In genomic region chr9:109793196-109793595, GRCh38 we compare ENCODE assay signal across 12 cellular contexts. TPM values are rescaled to one million over a fixed set of nuclear protein-coding genes. Genes with fewer than 3 reads are reported as not detected.
DNase-seq lines count a peak whose midpoint lies in the region; ATAC-seq and TF ChIP-seq lines count a peak whose summit lies in the region.
"Had no signal": no experiment of that assay in that cellular context is flagged by ENCODE, and none has a peak within 500 bp of the region (broad histone marks: within the 10 kb centered on the region; RNA-seq: fewer than 3 reads in every experiment).

No MANE protein-coding gene starts in this region.

- H3K36me3 ChIP-seq in liver (ENCODE audit: control insufficient read depth in 4 of 4, insufficient read depth in 3 of 4, low read depth in 1 of 4, low read length in 3 of 4), result no peaks in the 10 kb centered on the region
- no peaks in the 10 kb centered on the region for H3K36me3 ChIP-seq in uterus
- H3K36me3 ChIP-seq in HAP-1 (replicated peaks), result no peaks in the 10 kb centered on the region

- H3K4me1 ChIP-seq in liver (ENCODE audit: control insufficient read depth in 4 of 4, insufficient read depth in 4 of 4, low read length in 3 of 4) (peaks cover 21 to 91% (median 71%) of the 10 kb centered on the region in 4 donors), uterus (peaks cover 0 to 3% of the 10 kb centered on the region in 2 donors), HAP-1 (no peaks in the 10 kb centered on the region)

- POLR2A ChIA-PET in CD4-positive, alpha-beta T cell (lab: Charles Lee), result no interaction called here

- H3K27ac Mint-ChIP-seq in CD4-positive, alpha-beta T cell, result no peak overlapping the region
- H3K27ac Mint-ChIP-seq: T-helper 1 cell treated with Interleukin-12 subunit alpha and Interleukin-12 subunit beta and Interleukin-4 antibody, amounts not matched to agents 30 μg/mL and 1 μg/mL, for 36 hours had no signal

- H3K27ac ChIP-seq in liver (ENCODE audit: low read depth in 1 of 2, low read length in 2 of 2), result peak overlapping the region; percentile 92 to 93
- peak overlapping the region; percentile 72 to 91 for H3K27ac ChIP-seq in uterus
- no peak overlapping the region for H3K27ac ChIP-seq in CD4-positive, alpha-beta T cell (ENCODE audit: low read depth, low read length)
- H3K27ac ChIP-seq: 22Rv1 had no signal

- no peaks in the 10 kb centered on the region for H3K27me3 ChIP-seq in liver (ENCODE audit: control insufficient read depth in 4 of 4, insufficient read depth in 4 of 4, low read length in 3 of 4)
- H3K27me3 ChIP-seq in uterus, result no peaks in the 10 kb centered on the region
- H3K27me3 ChIP-seq in CD4-positive, alpha-beta T cell (ENCODE audit: control insufficient read depth, insufficient read depth, low read length), result no peaks in the 10 kb centered on the region
- no peaks in the 10 kb centered on the region for H3K27me3 ChIP-seq in HAP-1 (ENCODE audit: low read depth)

- DNase-seq in DMS53 (lab: John Stamatoyannopoulos, UW), result peak; percentile 16
- DNase-seq in DMS53 treated with DMSO at 0.1 percent for 48 hours (lab: John Stamatoyannopoulos, UW; ENCODE audit: unreplicated experiment), result no peak
- DNase-seq in brain pericyte (ENCODE audit: low read depth, low spot score), result peak; percentile 79
- peak in 1 of 2 donors; percentile 64 for DNase-seq in uterus
- DNase-seq in CD4-positive, alpha-beta T cell, result no peak
- DNase-seq in HAP-1 (ENCODE audit: low spot score in 2 of 2), result no peak
- DNase-seq: activated T-cell treated with anti-CD3 and anti-CD28 coated beads, Interleukin-2, amount 50 U/mL, for 4 hours; NCI-H2227 treated with DMSO at 0.1 percent for 48 hours had no signal

- H3K4me1 Mint-ChIP-seq in CD4-positive, alpha-beta T cell (ENCODE audit: low read depth), result no peaks in the 10 kb centered on the region

- H3K9me3 ChIP-seq in liver (ENCODE audit: control insufficient read depth in 4 of 4, low read length in 3 of 4) (no peaks in the 10 kb centered on the region), uterus (no peaks in the 10 kb centered on the region), HAP-1 (no peaks in the 10 kb centered on the region)
- no peaks in the 10 kb centered on the region for H3K9me3 ChIP-seq in CD4-positive, alpha-beta T cell (ENCODE audit: control insufficient read depth, low read length)

- no peaks in the 10 kb centered on the region for H3K9me3 Mint-ChIP-seq in CD4-positive, alpha-beta T cell
- H3K9me3 Mint-ChIP-seq: activated T-cell treated with anti-CD3 and anti-CD28 coated beads, Interleukin-2, amount 50 U/mL, for 4 hours; T-helper 1 cell treated with Interleukin-12 subunit alpha and Interleukin-12 subunit beta and Interleukin-4 antibody, amounts not matched to agents 30 μg/mL and 1 μg/mL, for 36 hours had no signal

- H3K27me3 Mint-ChIP-seq in CD4-positive, alpha-beta T cell, result peaks cover 13% of the 10 kb centered on the region

- no peak for ATAC-seq in CD4-positive, alpha-beta T cell (ENCODE audit: poor library complexity)
- ATAC-seq in HG03469 (IDR thresholded peaks at IDR 0.05; ENCODE audit: unreplicated experiment), result no peak
- ATAC-seq: activated T-cell treated with anti-CD3 and anti-CD28 coated beads, Interleukin-2, amount 50 U/mL, for 4 hours had no signal

- no peak for TF ChIP-seq CTCF in liver (IDR thresholded peaks at IDR 0.05; ENCODE audit: low read depth, low read length, missing input control)
- TF ChIP-seq CTCF in uterus (IDR thresholded peaks at IDR 0.05), result no peak
- TF ChIP-seq CTCF in CD4-positive, alpha-beta T cell (IDR thresholded peaks at IDR 0.05), result no peak

- no peak overlapping the region for H3K4me3 Mint-ChIP-seq in CD4-positive, alpha-beta T cell
- H3K4me3 Mint-ChIP-seq: activated T-cell treated with anti-CD3 and anti-CD28 coated beads, Interleukin-2, amount 50 U/mL, for 4 hours; T-helper 1 cell treated with Interleukin-12 subunit alpha and Interleukin-12 subunit beta and Interleukin-4 antibody, amounts not matched to agents 30 μg/mL and 1 μg/mL, for 36 hours had no signal

- in situ Hi-C loops in HAP-1 (cut with MboI; ENCODE audit: low sequenced_read_pairs), result no loop called here

- intact Hi-C loops in uterus (cut with DNase I; ENCODE audit: low total_unique reads), result no loop called here
- intact Hi-C loops in CD4-positive, alpha-beta T cell (cut with DNase I, micrococcal nuclease), result no loop called here

- CTCF ChIA-PET in CD4-positive, alpha-beta T cell (lab: Charles Lee), result no interaction called here

- no peak for TF ChIP-seq POLR2A in uterus (IDR thresholded peaks at IDR 0.05)

- no peak overlapping the region for H3K9ac ChIP-seq in liver (ENCODE audit: low read depth in 1 of 2, low read length in 2 of 2)

- no peaks in the 10 kb centered on the region for H3K36me3 Mint-ChIP-seq in CD4-positive, alpha-beta T cell (ENCODE audit: low read depth)

- H3K4me3 ChIP-seq in liver (ENCODE audit: low read depth in 1 of 3, low read length in 3 of 3) (no peak overlapping the region), uterus (no peak overlapping the region), HAP-1 (no peak overlapping the region)

- no peak for TF ChIP-seq RAD21 in liver (IDR thresholded peaks at IDR 0.05)

TF ChIP-seq in liver, 16 proteins besides CTCF, POLR2A, EP300 and RAD21:
- TF ChIP-seq NR2F2 (IDR thresholded peaks at IDR 0.05) (no peak), HNF4A (conservative IDR thresholded peaks at IDR 0.05) (peak in 1 of 2 donors; percentile 4), RXRA (IDR thresholded peaks at IDR 0.05) (peak in 1 of 2 donors; percentile 9), GABPA (IDR thresholded peaks at IDR 0.05 in 1 of 2, conservative IDR thresholded peaks at IDR 0.05 in 1 of 2) (no peak), JUND (IDR thresholded peaks at IDR 0.05) (peak; percentile 60 to 70)
- TF ChIP-seq, protein P1, sequence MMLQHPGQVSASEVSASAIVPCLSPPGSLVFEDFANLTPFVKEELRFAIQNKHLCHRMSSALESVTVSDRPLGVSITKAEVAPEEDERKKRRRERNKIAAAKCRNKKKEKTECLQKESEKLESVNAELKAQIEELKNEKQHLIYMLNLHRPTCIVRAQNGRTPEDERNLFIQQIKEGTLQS (IDR thresholded peaks at IDR 0.05), result peak; percentile 16
TF ChIP-seq in liver: peak in this region for 4.

RNA-seq across cellular contexts. Expression of gene PALM2AKAP2, which starts 13.2 kb away (rescaled TPM):
- total RNA-seq in liver (10 to 100 TPM in 1 of 2 donors, 1 to 10 TPM in 1; 4.6 to 47.9 TPM), uterus (10 to 100 TPM in 3 of 4 donors, 1 to 10 TPM in 1; 2.1 to 49.5 (median 26.3) TPM)
- 1 to 10 TPM; 5.3 to 7.1 TPM for polyA plus RNA-seq in liver
- total RNA-seq in CD4-positive, alpha-beta T cell, result not detected

Comparison
In these comparisons a context has a peak if more than half of its experiments do, and no peak if none do; other contexts are left out.
1. DNase-seq: peak in DMS53 (single experiment) and brain pericyte (single experiment); none in DMS53 treated with DMSO at 0.1 percent for 48 hours (single experiment), CD4-positive, alpha-beta T cell (0 of 10) and HAP-1 (0 of 2).